Comparison of ENCODE assay signal across 7 cellular contexts in genomic region chr17:19766421-19767270, GRCh38. TPM values are rescaled to one million over a fixed set of nuclear protein-coding genes. Genes with fewer than 3 reads are reported as not detected.
DNase-seq lines count a peak whose midpoint lies in the region; ATAC-seq and TF ChIP-seq lines count a peak whose summit lies in the region.

No MANE protein-coding gene starts in this region.

- H2BK5ac ChIP-seq in neuronal stem cell (ENCODE audit: low read length): no peak overlapping the region

- H3K4me1 ChIP-seq in neuronal stem cell (ENCODE audit: control insufficient read depth in 2 of 2, insufficient read depth in 1 of 2, low read depth in 1 of 2, low read length in 2 of 2): no peaks in the 10 kb centered on the region

- H3K9me3 ChIP-seq in neuronal stem cell (replicated peaks in 1 of 2; ENCODE audit: control insufficient read depth in 2 of 2, insufficient read depth in 1 of 2, low read depth in 1 of 2, low read length in 2 of 2): no peaks in the 10 kb centered on the region

- H3K14ac ChIP-seq in neuronal stem cell (ENCODE audit: low read length): no peak overlapping the region

- no peak overlapping the region for H4K8ac ChIP-seq in neuronal stem cell (ENCODE audit: low read depth, low read length)

- H3K79me1 ChIP-seq in neuronal stem cell (ENCODE audit: low read depth, low read length): no peaks in the 10 kb centered on the region

- H3K4me2 ChIP-seq in neuronal stem cell (ENCODE audit: insufficient read depth, low read length, poor library complexity, severe bottlenecking): no peak overlapping the region

- no peak overlapping the region for H3K23ac ChIP-seq in neuronal stem cell (ENCODE audit: low read depth, low read length, poor library complexity)

- peak overlapping the region; percentile 48 for H2AK5ac ChIP-seq in neuronal stem cell (ENCODE audit: low read depth, low read length)

- H3K18ac ChIP-seq in neuronal stem cell (ENCODE audit: low read length): no peak overlapping the region

- DNase-seq in HPDE6-E6E7 (ENCODE audit: extremely low spot score) (peak; percentile 67), fibroblast of peridontal ligament (ENCODE audit: extremely low read depth) (peak; percentile 45), neuronal stem cell (ENCODE audit: low spot score) (peak; percentile 72), superior temporal gyrus (ENCODE audit: extremely low spot score) (peak; percentile 86)
- DNase-seq in activated T-cell treated with anti-CD3 and anti-CD28 coated beads, Interleukin-2, amount 50 U/mL, for 48 hours: peak; percentile 88 to 89

- no peak overlapping the region for H3K4ac ChIP-seq in neuronal stem cell (ENCODE audit: low read length)

- no peaks in the 10 kb centered on the region for H3K27me3 ChIP-seq in neuronal stem cell (ENCODE audit: control insufficient read depth in 3 of 3, insufficient read depth in 3 of 3, low read depth in 1 of 3, low read length in 3 of 3)

- H4K91ac ChIP-seq in neuronal stem cell (ENCODE audit: low read depth, low read length, poor library complexity): no peak overlapping the region

- H3K9ac ChIP-seq in neuronal stem cell (ENCODE audit: low read depth, low read length, poor library complexity): no peak overlapping the region

- H2AFZ ChIP-seq in neuronal stem cell (ENCODE audit: low read length): peak overlapping the region; percentile 50

- no CpG with 5 or more reads among the region's 12 CpGs for WGBS in neuronal stem cell (ENCODE audit: extremely low coverage in 2 of 2, insufficient read length in 2 of 2, insufficient replicate concordance in 1 of 2), 2 donors

- no peaks in the 10 kb centered on the region for H3K36me3 ChIP-seq in neuronal stem cell (replicated peaks in 1 of 2; ENCODE audit: control insufficient read depth in 2 of 2, insufficient read depth in 2 of 2, low read length in 2 of 2)

- no peak overlapping the region for H3K4me3 ChIP-seq in neuronal stem cell (ENCODE audit: low read length in 2 of 2)

- H3K27ac ChIP-seq in neuronal stem cell (replicated peaks; ENCODE audit: low read length): no peak overlapping the region

- ATAC-seq in GM18498 (IDR thresholded peaks at IDR 0.05; ENCODE audit: unreplicated experiment): peak; percentile 77

- peak overlapping the region; percentile 7 for H2BK15ac ChIP-seq in neuronal stem cell (ENCODE audit: low read length)

- no peak overlapping the region for H2BK12ac ChIP-seq in neuronal stem cell (ENCODE audit: low read length)

- no peak overlapping the region for H2BK120ac ChIP-seq in neuronal stem cell (ENCODE audit: low read depth, low read length)

TF ChIP-seq in PFSK-1, 5 proteins besides CTCF, POLR2A, EP300 and RAD21:
- TF ChIP-seq REST (IDR thresholded peaks at IDR 0.05; ENCODE audit: insufficient read depth in 1 of 2, low read depth in 2 of 2, low read length in 2 of 2) (no peak), POLR2AphosphoS5 (IDR thresholded peaks at IDR 0.05; ENCODE audit: low read depth, low read length) (no peak), TAF1 (IDR thresholded peaks at IDR 0.05; ENCODE audit: borderline replicate concordance, insufficient read depth, low read length) (no peak), FOXP2 (optimal IDR thresholded peaks at IDR 0.05; ENCODE audit: borderline replicate concordance, extremely low read depth, extremely low read length, insufficient read depth) (peak; percentile 45), SIN3A (IDR thresholded peaks at IDR 0.05; ENCODE audit: borderline replicate concordance, insufficient read depth, low read length) (no peak)

RNA-seq across cellular contexts. Expression of gene ALDH3A1, which starts 18.5 kb away (rescaled TPM):
- 0.20 TPM for polyA plus RNA-seq in PFSK-1 (2012; ENCODE audit: insufficient read length, low read depth)
- polyA plus RNA-seq in neuronal stem cell (2013, experiment 1 of 2): 0.17 TPM
- 0.40 TPM for polyA plus RNA-seq in neuronal stem cell (2013, experiment 2 of 2)

RNA-seq across cellular contexts. Expression of gene SLC47A2, which starts 50.3 kb away (rescaled TPM):
- polyA plus RNA-seq in PFSK-1 (2012; ENCODE audit: insufficient read length, low read depth): not detected
- polyA plus RNA-seq in neuronal stem cell (2013, experiment 1 of 2): 0.14 TPM
- 0.12 TPM for polyA plus RNA-seq in neuronal stem cell (2013, experiment 2 of 2)
